In the genomic region with DNA sequence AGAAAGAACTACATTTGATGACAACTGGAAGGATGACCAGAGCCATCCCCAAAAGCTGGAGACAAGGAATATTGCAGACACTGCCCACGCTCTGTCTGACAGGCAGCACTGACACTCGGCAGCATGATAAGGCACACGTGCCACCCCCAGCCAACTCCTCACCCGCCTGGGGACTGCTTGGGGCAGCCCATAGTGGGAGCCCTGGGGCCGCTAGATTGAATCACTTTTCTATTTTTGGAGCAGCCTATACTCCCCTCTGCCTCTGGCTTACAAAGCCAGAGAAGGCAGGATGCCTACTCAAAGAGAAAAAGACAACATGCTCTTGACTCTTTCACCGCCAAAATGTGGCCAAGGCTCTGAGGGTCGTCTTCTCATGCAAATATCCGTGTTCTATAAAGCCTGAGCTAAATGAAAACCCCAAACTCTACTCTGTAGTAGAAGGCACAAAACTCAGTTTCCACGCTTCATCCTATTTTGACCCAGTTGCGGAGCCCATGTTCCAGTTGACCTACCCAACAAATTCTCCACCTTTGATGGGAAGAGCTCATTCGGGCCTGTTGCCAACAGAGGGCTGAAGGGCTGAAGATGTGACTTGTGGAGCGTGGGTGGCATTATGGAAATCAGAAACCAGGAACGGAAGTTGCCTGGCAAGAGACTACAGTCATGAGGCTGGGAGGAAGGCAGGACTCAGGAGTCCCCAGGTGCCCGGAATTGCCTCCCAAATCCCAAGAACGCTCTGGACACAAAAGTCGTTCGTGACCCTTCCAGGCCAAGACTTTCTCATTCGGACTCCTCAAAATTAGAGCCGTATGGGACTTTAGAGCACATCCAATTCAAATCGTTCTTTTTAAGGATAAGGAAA, we compare ENCODE assay signal across 8 cellular contexts. TPM values are rescaled to one million over a fixed set of nuclear protein-coding genes. Genes with fewer than 3 reads are reported as not detected.
DNase-seq lines count a peak whose midpoint lies in the region; ATAC-seq, FAIRE-seq and TF ChIP-seq lines count a peak whose summit lies in the region.

No MANE protein-coding gene starts in this region.

- peak; percentile 85 for DNase-seq in RPMI8226
- no peak for DNase-seq in astrocyte of the cerebellum (ENCODE audit: low read depth)
- DNase-seq in keratinocyte (ENCODE audit: low read depth, low spot score): no peak
- DNase-seq in stimulated activated CD4-positive, alpha-beta T cell treated with anti-CD3 and anti-CD28 coated beads, Interleukin-4, amount 100 ng/mL, for 4 hours: peak; percentile 36 to 53

- H3K4me2 ChIP-seq in keratinocyte (ENCODE audit: control insufficient read depth, extremely low read depth, insufficient read depth, low read depth, low read length): peak overlapping the region; percentile 90

- H3K27me3 ChIP-seq in keratinocyte (ENCODE audit: control insufficient read depth, extremely low read depth, insufficient read depth, low read length): no peaks in the 10 kb centered on the region

- no peak for FAIRE-seq in keratinocyte (lab: Jason Lieb, UNC)

- no peaks in the 10 kb centered on the region for H3K9me3 ChIP-seq in keratinocyte (ENCODE audit: control insufficient read depth, low read depth, low read length)

- dilution Hi-C loops in keratinocyte (cut with MboI; ENCODE audit: extremely low pct_ligation_motif_present, low sequenced_read_pairs): no loop called here

- H3K4me3 ChIP-seq in astrocyte of the cerebellum (ENCODE audit: low read depth, low read length) (peak overlapping the region; percentile 64), keratinocyte (ENCODE audit: control insufficient read depth in 2 of 3, extremely low read depth in 1 of 3, insufficient read depth in 2 of 3, low read depth in 1 of 3, low read length in 3 of 3) (peak overlapping the region; percentile 54 to 89 (median 85))

- H3K4me1 ChIP-seq in keratinocyte (ENCODE audit: control insufficient read depth, extremely low read depth, insufficient read depth, low read length): peaks cover 33% of the 10 kb centered on the region

- H3K36me3 ChIP-seq in keratinocyte (ENCODE audit: control insufficient read depth in 2 of 2, extremely low read depth in 1 of 2, insufficient read depth in 2 of 2, low read length in 2 of 2): peaks cover 14 to 21% of the 10 kb centered on the region in 2 experiments

- H2AFZ ChIP-seq in keratinocyte (ENCODE audit: control insufficient read depth, low read length): no peak overlapping the region

- peak overlapping the region; percentile 92 for H3K9ac ChIP-seq in keratinocyte (ENCODE audit: control insufficient read depth, extremely low read depth, insufficient read depth, low read length)

- no peaks in the 10 kb centered on the region for H3K9me1 ChIP-seq in keratinocyte (ENCODE audit: control insufficient read depth, extremely low read depth, insufficient read depth, low read length)

- H3K27ac ChIP-seq in keratinocyte (ENCODE audit: control insufficient read depth, insufficient read depth, low read length): peak overlapping the region; percentile 80

- ATAC-seq in HG02763 (IDR thresholded peaks at IDR 0.05; ENCODE audit: unreplicated experiment) (peak; percentile 31), HG03439 (IDR thresholded peaks at IDR 0.05; ENCODE audit: unreplicated experiment) (no peak), HG02870 (IDR thresholded peaks at IDR 0.05; ENCODE audit: unreplicated experiment) (no peak)

- H4K20me1 ChIP-seq in keratinocyte (ENCODE audit: control insufficient read depth, extremely low read depth, insufficient read depth, low read length): no peaks in the 10 kb centered on the region

- TF ChIP-seq CTCF in GM12873 (IDR thresholded peaks at IDR 0.05; ENCODE audit: insufficient read depth, low read depth, low read length, missing control alignments) (peak; percentile 28), astrocyte of the cerebellum (IDR thresholded peaks at IDR 0.05; ENCODE audit: low read depth, low read length, missing control alignments) (no peak), keratinocyte (optimal IDR thresholded peaks at IDR 0.05 in 1 of 3, IDR thresholded peaks at IDR 0.05 in 1 of 3, conservative IDR thresholded peaks at IDR 0.05 in 1 of 3; ENCODE audit: extremely low read depth in 1 of 3, insufficient read depth in 2 of 3, low read length in 3 of 3) (no peak)

- H3K79me2 ChIP-seq in keratinocyte (ENCODE audit: control insufficient read depth, insufficient read depth, low read length): peaks cover 62% of the 10 kb centered on the region

- in situ Hi-C loops in astrocyte of the cerebellum (cut with HindIII; ENCODE audit: low sequenced_read_pairs): loop anchor here (5.0 kb wide), 1 partner anchor 144 kb away; no protein-coding TSS in a partner anchor

RNA-seq across cellular contexts. Expression of a gene that starts 1.1 kb away (rescaled TPM):
- polyA plus RNA-seq in keratinocyte: 22.4 to 28.2 TPM (median 27.8 TPM) in 3 replicates
- polyA plus RNA-seq in keratinocyte (2011; ENCODE audit: low read depth): 39.6 TPM
- 19.9 and 23.2 TPM in 2 replicates for polyA plus RNA-seq in keratinocyte (2011; cell fraction: cytosol; rRNA removed)
- 69.2 and 82.1 TPM in 2 replicates for polyA plus RNA-seq in keratinocyte (2011; cell fraction: nucleus; rRNA removed)
- polyA plus RNA-seq in keratinocyte (2012; ENCODE audit: low replicate concordance): 38.2 and 45.5 TPM in 2 replicates
- polyA minus RNA-seq in keratinocyte: 29.0 to 62.0 TPM (median 29.1 TPM) in 3 replicates
- polyA minus RNA-seq in keratinocyte (2011; cell fraction: cytosol; rRNA and poly(A)+ RNA removed): 32.6 TPM
- polyA minus RNA-seq in keratinocyte (2011; cell fraction: nucleus; rRNA and poly(A)+ RNA removed): 23.3 and 35.4 TPM in 2 replicates

RNA-seq across cellular contexts. Expression of a gene that starts 2.6 kb away (rescaled TPM):
- polyA plus RNA-seq in keratinocyte: 9.6 to 31.8 TPM (median 14.2 TPM) in 3 replicates
- polyA plus RNA-seq in keratinocyte (2011; ENCODE audit: low read depth): 38.2 TPM
- 10.9 and 16.4 TPM in 2 replicates for polyA plus RNA-seq in keratinocyte (2011; cell fraction: cytosol; rRNA removed)
- polyA plus RNA-seq in keratinocyte (2011; cell fraction: nucleus; rRNA removed): 29.2 and 30.8 TPM in 2 replicates
- 9.4 and 83.2 TPM in 2 replicates for polyA plus RNA-seq in keratinocyte (2012; ENCODE audit: low replicate concordance)
- 9.3 to 25.7 TPM (median 14.0 TPM) in 3 replicates for polyA minus RNA-seq in keratinocyte
- 12.1 TPM for polyA minus RNA-seq in keratinocyte (2011; cell fraction: cytosol; rRNA and poly(A)+ RNA removed)
- polyA minus RNA-seq in keratinocyte (2011; cell fraction: nucleus; rRNA and poly(A)+ RNA removed): 17.9 and 22.1 TPM in 2 replicates

RNA-seq across cellular contexts. Expression of a gene that starts 14.0 kb away (rescaled TPM):
- 12.5 to 28.0 TPM (median 13.7 TPM) in 3 replicates for polyA plus RNA-seq in keratinocyte
- polyA plus RNA-seq in keratinocyte (2011; ENCODE audit: low read depth): 3.6 TPM
- 9.9 and 17.0 TPM in 2 replicates for polyA plus RNA-seq in keratinocyte (2011; cell fraction: cytosol; rRNA removed)
- polyA plus RNA-seq in keratinocyte (2011; cell fraction: nucleus; rRNA removed): 32.8 and 39.1 TPM in 2 replicates
- polyA plus RNA-seq in keratinocyte (2012; ENCODE audit: low replicate concordance): 25.5 and 28.1 TPM in 2 replicates
- 10.4 to 24.7 TPM (median 23.7 TPM) in 3 replicates for polyA minus RNA-seq in keratinocyte
- polyA minus RNA-seq in keratinocyte (2011; cell fraction: cytosol; rRNA and poly(A)+ RNA removed): 14.2 TPM
- polyA minus RNA-seq in keratinocyte (2011; cell fraction: nucleus; rRNA and poly(A)+ RNA removed): 17.6 and 18.5 TPM in 2 replicates

RNA-seq across cellular contexts. Expression of a gene that starts 17.6 kb away (rescaled TPM):
- 0.22 TPM in 1 of 3 replicates, not detected in the others for polyA plus RNA-seq in keratinocyte
- not detected for polyA plus RNA-seq in keratinocyte (2011; ENCODE audit: low read depth)
- not detected in 2 replicates for polyA plus RNA-seq in keratinocyte (2011; cell fraction: cytosol; rRNA removed)
- polyA plus RNA-seq in keratinocyte (2011; cell fraction: nucleus; rRNA removed): 0.51 and 0.72 TPM in 2 replicates
- polyA plus RNA-seq in keratinocyte (2012; ENCODE audit: low replicate concordance): 0.48 TPM in 1 of 2 replicates, not detected in the other
- 0.43 TPM in 1 of 3 replicates, not detected in the others for polyA minus RNA-seq in keratinocyte
- polyA minus RNA-seq in keratinocyte (2011; cell fraction: cytosol; rRNA and poly(A)+ RNA removed): not detected
- not detected in 2 replicates for polyA minus RNA-seq in keratinocyte (2011; cell fraction: nucleus; rRNA and poly(A)+ RNA removed)

RNA-seq across cellular contexts. Expression of a gene that starts 33.7 kb away (rescaled TPM):
- polyA plus RNA-seq in keratinocyte: 0.78 to 2.2 TPM (median 1.00 TPM) in 3 replicates
- polyA plus RNA-seq in keratinocyte (2011; ENCODE audit: low read depth): 1.5 TPM
- polyA plus RNA-seq in keratinocyte (2011; cell fraction: cytosol; rRNA removed): 0.11 and 0.17 TPM in 2 replicates
- 9.0 and 13.1 TPM in 2 replicates for polyA plus RNA-seq in keratinocyte (2011; cell fraction: nucleus; rRNA removed)
- 1.2 and 12.1 TPM in 2 replicates for polyA plus RNA-seq in keratinocyte (2012; ENCODE audit: low replicate concordance)
- 0.23 to 0.43 TPM (median 0.42 TPM) in 3 replicates for polyA minus RNA-seq in keratinocyte
- polyA minus RNA-seq in keratinocyte (2011; cell fraction: cytosol; rRNA and poly(A)+ RNA removed): not detected
- polyA minus RNA-seq in keratinocyte (2011; cell fraction: nucleus; rRNA and poly(A)+ RNA removed): 1.9 and 2.0 TPM in 2 replicates

Comparison
In these comparisons a context has a peak if more than half of its experiments do, and no peak if none do; other contexts are left out.
1. DNase-seq: peak in RPMI8226 (single experiment) and stimulated activated CD4-positive, alpha-beta T cell treated with anti-CD3 and anti-CD28 coated beads, Interleukin-4, amount 100 ng/mL, for 4 hours (2 of 2); none in astrocyte of the cerebellum (single experiment) and keratinocyte (single experiment).